In genomic region chr3:69433016-69433937, GRCh38 we compare ENCODE assay signal across 14 cellular contexts. TPM values are rescaled to one million over a fixed set of nuclear protein-coding genes. Genes with fewer than 3 reads are reported as not detected.
DNase-seq lines count a peak whose midpoint lies in the region; ATAC-seq and TF ChIP-seq lines count a peak whose summit lies in the region.
"Had no signal": no experiment of that assay in that cellular context is flagged by ENCODE, and none has a peak within 500 bp of the region (broad histone marks: within the 10 kb centered on the region; RNA-seq: fewer than 3 reads in every experiment).

No MANE protein-coding gene starts in this region.

- no peaks in the 10 kb centered on the region for H3K79me2 ChIP-seq in SK-N-SH (ENCODE audit: insufficient read depth)

- TF ChIP-seq CTCF in SK-N-SH (IDR thresholded peaks at IDR 0.05) (no peak), foreskin keratinocyte (conservative IDR thresholded peaks at IDR 0.05) (no peak), GM13977 (IDR thresholded peaks at IDR 0.05; ENCODE audit: extremely low read depth, insufficient read depth, missing control alignments) (no peak), gastrocnemius medialis (IDR thresholded peaks at IDR 0.05 in 4 of 5, conservative IDR thresholded peaks at IDR 0.05 in 1 of 5) (no peak)

- H3F3A ChIP-seq in SK-N-SH (replicated peaks; ENCODE audit: insufficient read depth): no peaks in the 10 kb centered on the region

- DNase-seq in activated CD8-positive, alpha-beta memory T cell treated with anti-CD3 and anti-CD28 coated beads, Interleukin-2, amount 10 ng/mL, durations not matched to agents 7 days and 5 days: peak; percentile 45
- no peak for DNase-seq in activated CD8-positive, alpha-beta memory T cell treated with anti-CD3 and anti-CD28 coated beads for 24 hours
- DNase-seq in SK-N-SH: no peak
- DNase-seq in foreskin keratinocyte: no peak
- DNase-seq in stimulated activated effector memory CD8-positive, alpha-beta T cell treated with anti-CD3 and anti-CD28 coated beads, Interleukin-12 subunit alpha, Interleukin-12 subunit beta, amount 100 ng/mL, for 72 hours (ENCODE audit: low spot score in 2 of 2): no peak
- DNase-seq in GM13977 (ENCODE audit: low spot score): no peak
- no peak for DNase-seq in gastrocnemius medialis
- DNase-seq: central memory CD4-positive, alpha-beta T cell; naive B cell; NCI-H446 treated with DMSO at 0.1 percent for 48 hours had no signal

- H3K27me3 Mint-ChIP-seq in activated CD8-positive, alpha-beta memory T cell treated with anti-CD3 and anti-CD28 coated beads, Interleukin-2, amount 10 ng/mL, durations not matched to agents 7 days and 5 days: peaks cover 16% of the 10 kb centered on the region
- H3K27me3 Mint-ChIP-seq: naive B cell had no signal

- peak overlapping the region; percentile 46; the same call in 1 of the 2 replicates for H2AFZ ChIP-seq in SK-N-SH (ENCODE audit: low read depth)

- no peak for TF ChIP-seq RAD21 in SK-N-SH (IDR thresholded peaks at IDR 0.05; ENCODE audit: low read length)

- no peak for TF ChIP-seq POLR2A in gastrocnemius medialis (IDR thresholded peaks at IDR 0.05)

- in situ Hi-C loops in GM13977 (cut with MboI; ENCODE audit: low pct_unique_long_range_greater_than_20kb, low sequenced_read_pairs, unreplicated experiment): no loop called here
- in situ Hi-C loops in gastrocnemius medialis (cut with MboI; ENCODE audit: low sequenced_read_pairs in 4 of 4): loop anchor here in 2 of 4 donors (5.0 to 10.0 kb wide), 2 partner anchors 239 to 268 kb away; no protein-coding TSS in a partner anchor

- peaks cover 7 to 12% of the 10 kb centered on the region in 2 experiments; a peak in 3 of 4 replicates for H3K4me1 ChIP-seq in SK-N-SH (ENCODE audit: control insufficient read depth in 1 of 2, insufficient read depth in 2 of 2, low read depth in 1 of 2, low read length in 1 of 2)
- H3K4me1 ChIP-seq in foreskin keratinocyte: peaks cover 32% of the 10 kb centered on the region
- H3K4me1 ChIP-seq in gastrocnemius medialis: no peaks in the 10 kb centered on the region

- H3K9ac ChIP-seq in SK-N-SH: no peak overlapping the region

- H3K27me3 ChIP-seq in SK-N-SH (ENCODE audit: insufficient read depth) (no peaks in the 10 kb centered on the region), foreskin keratinocyte (no peaks in the 10 kb centered on the region), gastrocnemius medialis (no peaks in the 10 kb centered on the region)

- H3K9me2 ChIP-seq in SK-N-SH: no peaks in the 10 kb centered on the region

- H3K27ac ChIP-seq in SK-N-SH (ENCODE audit: low read depth in 2 of 2, low read length in 1 of 2): no peak overlapping the region; a peak in 1 of 4 replicates
- peak overlapping the region; percentile 38 for H3K27ac ChIP-seq in foreskin keratinocyte
- no peak overlapping the region for H3K27ac ChIP-seq in gastrocnemius medialis
- H3K27ac ChIP-seq: skin epidermis had no signal

- peaks cover 11% of the 10 kb centered on the region for H3K4me1 Mint-ChIP-seq in activated CD8-positive, alpha-beta memory T cell treated with anti-CD3 and anti-CD28 coated beads, Interleukin-2, amount 10 ng/mL, durations not matched to agents 7 days and 5 days
- peaks cover 21% of the 10 kb centered on the region for H3K4me1 Mint-ChIP-seq in stimulated activated effector memory CD8-positive, alpha-beta T cell treated with anti-CD3 and anti-CD28 coated beads, Interleukin-12 subunit alpha, Interleukin-12 subunit beta, amount 100 ng/mL, for 72 hours
- H3K4me1 Mint-ChIP-seq: naive B cell had no signal

- no peaks in the 10 kb centered on the region for H3K9me3 Mint-ChIP-seq in activated CD8-positive, alpha-beta memory T cell treated with anti-CD3 and anti-CD28 coated beads, Interleukin-2, amount 10 ng/mL, durations not matched to agents 7 days and 5 days (ENCODE audit: low read depth)
- H3K9me3 Mint-ChIP-seq in stimulated activated effector memory CD8-positive, alpha-beta T cell treated with anti-CD3 and anti-CD28 coated beads, Interleukin-12 subunit alpha, Interleukin-12 subunit beta, amount 100 ng/mL, for 72 hours: no peaks in the 10 kb centered on the region
- H3K9me3 Mint-ChIP-seq: naive B cell had no signal

- H3K36me3 ChIP-seq in SK-N-SH (replicated peaks in 1 of 2; ENCODE audit: control insufficient read depth in 1 of 2, insufficient read depth in 2 of 2, low read length in 1 of 2) (no peaks in the 10 kb centered on the region), gastrocnemius medialis (no peaks in the 10 kb centered on the region)
- H3K36me3 ChIP-seq: HAP-1 had no signal

- no peak for TF ChIP-seq EP300 in SK-N-SH (IDR thresholded peaks at IDR 0.05; ENCODE audit: borderline replicate concordance in 1 of 2, low read depth in 1 of 2, low read length in 1 of 2)

- CTCF ChIA-PET in activated CD8-positive, alpha-beta memory T cell treated with anti-CD3 and anti-CD28 coated beads, Interleukin-2, amount 10 ng/mL, durations not matched to agents 7 days and 5 days (lab: Charles Lee): no interaction called here
- CTCF ChIA-PET in SK-N-SH (lab: Yijun Ruan, JAX): interaction anchor here (1.0 to 2.0 kb wide), 7 partner anchors 8 to 312 kb away, joined by 3 to 8 read pairs (median 4); no protein-coding TSS in a partner anchor

- H3K4me3 Mint-ChIP-seq in activated CD8-positive, alpha-beta memory T cell treated with anti-CD3 and anti-CD28 coated beads, Interleukin-2, amount 10 ng/mL, durations not matched to agents 7 days and 5 days: no peak overlapping the region
- H3K4me3 Mint-ChIP-seq in stimulated activated effector memory CD8-positive, alpha-beta T cell treated with anti-CD3 and anti-CD28 coated beads, Interleukin-12 subunit alpha, Interleukin-12 subunit beta, amount 100 ng/mL, for 72 hours: no peak overlapping the region
- H3K4me3 Mint-ChIP-seq: naive B cell had no signal

- H3K9me3 ChIP-seq in SK-N-SH (no peaks in the 10 kb centered on the region), gastrocnemius medialis (no peaks in the 10 kb centered on the region)
- H3K9me3 ChIP-seq: HAP-1 had no signal

- H3K4me3 ChIP-seq in SK-N-SH (ENCODE audit: low read depth in 2 of 2, low read length in 1 of 2) (no peak overlapping the region), gastrocnemius medialis (no peak overlapping the region)
- H3K4me3 ChIP-seq: HAP-1, skin epidermis had no signal

- H3K36me3 Mint-ChIP-seq in activated CD8-positive, alpha-beta memory T cell treated with anti-CD3 and anti-CD28 coated beads, Interleukin-2, amount 10 ng/mL, durations not matched to agents 7 days and 5 days: no peaks in the 10 kb centered on the region
- H3K36me3 Mint-ChIP-seq in stimulated activated effector memory CD8-positive, alpha-beta T cell treated with anti-CD3 and anti-CD28 coated beads, Interleukin-12 subunit alpha, Interleukin-12 subunit beta, amount 100 ng/mL, for 72 hours: no peaks in the 10 kb centered on the region
- H3K36me3 Mint-ChIP-seq: naive B cell had no signal

- H3K27ac Mint-ChIP-seq in activated CD8-positive, alpha-beta memory T cell treated with anti-CD3 and anti-CD28 coated beads, Interleukin-2, amount 10 ng/mL, durations not matched to agents 7 days and 5 days: no peak overlapping the region
- H3K27ac Mint-ChIP-seq in stimulated activated effector memory CD8-positive, alpha-beta T cell treated with anti-CD3 and anti-CD28 coated beads, Interleukin-12 subunit alpha, Interleukin-12 subunit beta, amount 100 ng/mL, for 72 hours: peak overlapping the region; percentile 33
- H3K27ac Mint-ChIP-seq: naive B cell had no signal

- no peaks in the 10 kb centered on the region for H4K20me1 ChIP-seq in SK-N-SH (ENCODE audit: insufficient read depth)

- WGBS in SK-N-SH (ENCODE audit: low lambda C conversion rate): 88% methylated on average over 6 of the region's 7 CpGs

- peak overlapping the region; percentile 16; the same call in 1 of the 2 replicates for H3K4me2 ChIP-seq in SK-N-SH

- POLR2A ChIA-PET in SK-N-SH (lab: Yijun Ruan, JAX): interaction anchor here (1.0 kb wide), 1 partner anchor 18 kb away, joined by 3 read pairs; no protein-coding TSS in a partner anchor

- intact Hi-C loops in gastrocnemius medialis (cut with DNase I; ENCODE audit: low total_unique reads): no loop called here

- no peak for ATAC-seq in activated CD8-positive, alpha-beta memory T cell treated with anti-CD3 and anti-CD28 coated beads, Interleukin-2, amount 10 ng/mL, durations not matched to agents 7 days and 5 days
- peak; percentile 52 for ATAC-seq in foreskin keratinocyte
- ATAC-seq in stimulated activated effector memory CD8-positive, alpha-beta T cell treated with anti-CD3 and anti-CD28 coated beads, Interleukin-12 subunit alpha, Interleukin-12 subunit beta, amount 100 ng/mL, for 72 hours: peak; percentile 36
- ATAC-seq in gastrocnemius medialis: no peak
- no peak for ATAC-seq in HG02840 (IDR thresholded peaks at IDR 0.05; ENCODE audit: low FRiP score, unreplicated experiment)
- ATAC-seq: Right ventricle myocardium inferior had no signal

TF ChIP-seq in SK-N-SH, 30 proteins besides CTCF, POLR2A, EP300 and RAD21:
- no peak for TF ChIP-seq SMC3 (IDR thresholded peaks at IDR 0.05; ENCODE audit: low read depth, low read length)

RNA-seq across cellular contexts. Expression of gene FRMD4B, which starts 47.4 kb away (rescaled TPM):
- total RNA-seq in activated CD8-positive, alpha-beta memory T cell treated with anti-CD3 and anti-CD28 coated beads, Interleukin-2, amount 10 ng/mL, durations not matched to agents 7 days and 5 days: 10 to 100 TPM; 55.8 to 68.2 TPM
- polyA plus RNA-seq in SK-N-SH (2012; rRNA removed) (0.53 and 0.91 TPM in 2 replicates), foreskin keratinocyte (14.3 and 15.1 TPM in 2 replicates)
- 0.50 and 0.60 TPM in 2 replicates for polyA plus RNA-seq in SK-N-SH (2012; cell fraction: cytosol; rRNA removed)
- polyA plus RNA-seq in SK-N-SH (2012; cell fraction: nucleus; rRNA removed): 0.82 and 0.85 TPM in 2 replicates
- total RNA-seq in foreskin keratinocyte (61.3 and 66.8 TPM in 2 replicates), gastrocnemius medialis (1 to 10 TPM in 3 of 4 donors, under 1 TPM in 1; 0.29 to 3.6 (median 1.7) TPM)

Comparison
In these comparisons a context has a peak if more than half of its experiments do, and no peak if none do; other contexts are left out.
1. ATAC-seq: peak in foreskin keratinocyte (single experiment) and stimulated activated effector memory CD8-positive, alpha-beta T cell treated with anti-CD3 and anti-CD28 coated beads, Interleukin-12 subunit alpha, Interleukin-12 subunit beta, amount 100 ng/mL, for 72 hours (single experiment); none in activated CD8-positive, alpha-beta memory T cell treated with anti-CD3 and anti-CD28 coated beads, Interleukin-2, amount 10 ng/mL, durations not matched to agents 7 days and 5 days (single experiment), gastrocnemius medialis (0 of 2) and HG02840 (single experiment).
2. RNA of gene FRMD4B, which starts 47.4 kb away (total RNA-seq): 55.8 to 68.2 TPM in activated CD8-positive, alpha-beta memory T cell treated with anti-CD3 and anti-CD28 coated beads, Interleukin-2, amount 10 ng/mL, durations not matched to agents 7 days and 5 days and 61.3 to 66.8 TPM in foreskin keratinocyte; 0.29 to 3.6 TPM in gastrocnemius medialis; every median in the first group is over 10 times any median in the second.